Comparison of ENCODE assay signal across 1 cellular context in genomic region chr14:77105118-77105517, GRCh38.
TF ChIP-seq lines count a peak whose summit lies in the region.

No MANE protein-coding gene starts in this region.

TF ChIP-seq in HepG2, 621 proteins besides CTCF, POLR2A, EP300 and RAD21:
- TF ChIP-seq SCMH1 (CRISPR knock-in tag; IDR thresholded peaks at IDR 0.05; ENCODE audit: borderline replicate concordance) (no peak), HNRNPK (IDR thresholded peaks at IDR 0.05; ENCODE audit: low read depth, low read length, poor library complexity, severe bottlenecking) (peak; percentile 24)
